30 cellular contexts compared by ENCODE assay signal in genomic region chr20:13874269-13875158, GRCh38.
DNase-seq lines count a peak whose midpoint lies in the region; FAIRE-seq and TF ChIP-seq lines count a peak whose summit lies in the region.
"Had no signal": no experiment of that assay in that cellular context is flagged by ENCODE, and none has a peak within 500 bp of the region (broad histone marks: within the 10 kb centered on the region; RNA-seq: fewer than 3 reads in every experiment).

No MANE protein-coding gene starts in this region.

- no CpG with 5 or more reads among the region's 11 CpGs for WGBS in mesendoderm (ENCODE audit: extremely low coverage, insufficient coverage, low lambda C conversion rate)
- WGBS in sigmoid colon, 2 donors: 69 to 76% methylated on average over 11 of the region's 11 CpGs

- no peak for TF ChIP-seq POLR2A in sigmoid colon (IDR thresholded peaks at IDR 0.05)

- intact Hi-C loops in sigmoid colon (cut with DNase I): loop anchor here (2.0 kb wide), 1 partner anchor 36 kb away; no protein-coding TSS in a partner anchor

- H3K4ac ChIP-seq in mesendoderm (ENCODE audit: low read depth, low read length): peak overlapping the region; percentile 11

- H3K4me2 ChIP-seq in mesendoderm (ENCODE audit: low read length): peak overlapping the region; percentile 34

- H2BK120ac ChIP-seq in mesendoderm (ENCODE audit: low read depth, low read length): no peak overlapping the region

- H3K4me1 ChIP-seq in HUES6 (ENCODE audit: control insufficient read depth, insufficient read depth, low read length): peaks cover 35% of the 10 kb centered on the region
- peaks cover 2% of the 10 kb centered on the region for H3K4me1 ChIP-seq in NT2/D1 (ENCODE audit: insufficient read depth, insufficient read length)
- peaks cover 10% of the 10 kb centered on the region for H3K4me1 ChIP-seq in mesendoderm (ENCODE audit: control insufficient read depth, low read depth, low read length)
- peaks cover 0 to 67% (median 58%) of the 10 kb centered on the region in 4 donors for H3K4me1 ChIP-seq in sigmoid colon
- H3K4me1 ChIP-seq: right atrium auricular region, spleen had no signal

- no peaks in the 10 kb centered on the region for H3K27me3 ChIP-seq in HUES6 (ENCODE audit: control insufficient read depth, insufficient read depth, low read length)
- H3K27me3 ChIP-seq in NT2/D1 (ENCODE audit: insufficient read depth, insufficient read length): no peaks in the 10 kb centered on the region
- no peaks in the 10 kb centered on the region for H3K27me3 ChIP-seq in mesendoderm (ENCODE audit: insufficient read depth, low read length, poor library complexity)
- H3K27me3 ChIP-seq in sigmoid colon: no peaks in the 10 kb centered on the region
- H3K27me3 ChIP-seq: gastroesophageal sphincter, ovary, right atrium auricular region had no signal

- no peak overlapping the region for H2BK15ac ChIP-seq in mesendoderm (replicated peaks; ENCODE audit: low read depth)

- peak overlapping the region; percentile 45 for H3K9ac ChIP-seq in HUES6 (ENCODE audit: low read length)
- H3K9ac ChIP-seq in NT2/D1 (ENCODE audit: insufficient read length, low read depth): no peak overlapping the region
- no peak overlapping the region for H3K9ac ChIP-seq in mesendoderm (ENCODE audit: low read length)

- H3K27ac ChIP-seq in HUES6 (ENCODE audit: low read depth, low read length): peak overlapping the region; percentile 64
- peak overlapping the region; percentile 78 for H3K27ac ChIP-seq in mesendoderm (ENCODE audit: low read depth, low read length)
- H3K27ac ChIP-seq in sigmoid colon: peak overlapping the region in 3 of 4 donors; percentile 57 to 81 (median 80)
- H3K27ac ChIP-seq: gastroesophageal sphincter, ovary, right atrium auricular region, spleen had no signal

- H4K8ac ChIP-seq in mesendoderm (ENCODE audit: low read depth, low read length): no peak overlapping the region

- no peaks in the 10 kb centered on the region for H3K79me1 ChIP-seq in mesendoderm (ENCODE audit: low read length)

- TF ChIP-seq EP300 in sigmoid colon (IDR thresholded peaks at IDR 0.05): no peak

- H3K9me3 ChIP-seq in HUES6 (ENCODE audit: control insufficient read depth, insufficient read depth, low read depth, low read length) (no peaks in the 10 kb centered on the region), NT2/D1 (ENCODE audit: insufficient read depth, low read length) (no peaks in the 10 kb centered on the region), sigmoid colon (no peaks in the 10 kb centered on the region)
- H3K9me3 ChIP-seq: gastroesophageal sphincter, ovary, right atrium auricular region, spleen had no signal

- H3K36me3 ChIP-seq in HUES6 (ENCODE audit: control insufficient read depth, insufficient read depth, low read length): no peaks in the 10 kb centered on the region
- no peaks in the 10 kb centered on the region for H3K36me3 ChIP-seq in NT2/D1 (ENCODE audit: insufficient read depth, insufficient read length, low read length)
- H3K36me3 ChIP-seq in mesendoderm (ENCODE audit: control insufficient read depth, insufficient read depth, low read length): no peaks in the 10 kb centered on the region
- no peaks in the 10 kb centered on the region for H3K36me3 ChIP-seq in sigmoid colon
- H3K36me3 ChIP-seq: gastroesophageal sphincter, ovary, right atrium auricular region, spleen had no signal

- H2BK5ac ChIP-seq in mesendoderm (ENCODE audit: low read length): peak overlapping the region; percentile 85

- no peak for TF ChIP-seq CTCF in sigmoid colon (IDR thresholded peaks at IDR 0.05)

- no peaks in the 10 kb centered on the region for H3K79me2 ChIP-seq in mesendoderm (ENCODE audit: control insufficient read depth, insufficient read depth, low read length)

- H4K5ac ChIP-seq in mesendoderm (ENCODE audit: low read length): no peak overlapping the region

- H2AK5ac ChIP-seq in mesendoderm (ENCODE audit: low read length): no peak overlapping the region

- DNase-seq in NT2/D1 (ENCODE audit: low read depth, low spot score) (peak; percentile 47), mesendoderm (peak; percentile 85), sigmoid colon (no peak), NCI-H146 treated with DMSO at 0.1 percent for 48 hours (lab: John Stamatoyannopoulos, UW; ENCODE audit: unreplicated experiment) (no peak), RCC 7860 (ENCODE audit: low spot score) (no peak)
- no peak for DNase-seq in activated CD8-positive, alpha-beta memory T cell treated with anti-CD3 and anti-CD28 coated beads for 24 hours
- DNase-seq: activated CD4-positive, alpha-beta T cell treated with anti-CD3 and anti-CD28 coated beads, Interleukin-2, amount 50 U/mL, for 48 hours; activated CD4-positive, CD25-positive, alpha-beta regulatory T cell; activated effector memory CD4-positive, alpha-beta T cell treated with Interleukin-2 at 50 U/mL for 16 hours; activated naive CD8-positive, alpha-beta T cell treated with anti-CD3 and anti-CD28 coated beads, Interleukin-2, amount 10 ng/mL, durations not matched to agents 7 days and 5 days; activated T-cell treated with anti-CD3 and anti-CD28 coated beads for 4 hours; CD4-positive, CD25-positive, alpha-beta regulatory T cell; central memory CD4-positive, alpha-beta T cell; KG1; kidney glomerular epithelial cell; NCI-H1694 treated with DMSO at 0.1 percent for 48 hours; NCI-H82; OCI-M1; ovary; spleen; stimulated activated CD4-positive, alpha-beta T cell treated with anti-CD3 and anti-CD28 coated beads, Interleukin-4, amount 100 ng/mL, for 1 hour; stimulated activated naive B cell treated with anti-CD40 and anti-IgM and Interleukin-4, amounts not matched to agents 10 μg/mL and 1 μg/mL and 100 μg/mL, for 72 hours; T-helper 9 cell had no signal

- no peak for FAIRE-seq in RCC 7860 (lab: Jason Lieb, UNC)
- FAIRE-seq: astrocyte, D721Med, endometrium, GM12892 had no signal

- H3K18ac ChIP-seq in mesendoderm (ENCODE audit: low read length): no peak overlapping the region

- no peak overlapping the region for H3K23ac ChIP-seq in mesendoderm (ENCODE audit: low read length)

- H3K4me3 ChIP-seq in HUES6 (ENCODE audit: low read depth, low read length): peak overlapping the region; percentile 39
- H3K4me3 ChIP-seq in NT2/D1 (ENCODE audit: insufficient read length, low read depth): no peak overlapping the region
- no peak overlapping the region for H3K4me3 ChIP-seq in mesendoderm (ENCODE audit: low read length)
- H3K4me3 ChIP-seq in sigmoid colon: no peak overlapping the region
- H3K4me3 ChIP-seq: gastroesophageal sphincter, ovary, right atrium auricular region, spleen had no signal

- peak overlapping the region; percentile 50 for H3K56ac ChIP-seq in mesendoderm (ENCODE audit: low read length)

Comparison
In these comparisons a context has a peak if more than half of its experiments do, and no peak if none do; other contexts are left out.
1. DNase-seq: peak in NT2/D1 (single experiment) and mesendoderm (single experiment); none in sigmoid colon (single experiment), NCI-H146 treated with DMSO at 0.1 percent for 48 hours (single experiment), RCC 7860 (single experiment) and activated CD8-positive, alpha-beta memory T cell treated with anti-CD3 and anti-CD28 coated beads for 24 hours (single experiment).
2. Peak in every context shown above with its lines, with median percentiles within 50 percentile points of each other: H3K27ac ChIP-seq.